In genomic region chr10:70404036-70404905, GRCh38 we compare ENCODE assay signal across 1 cellular context.
TF ChIP-seq lines count a peak whose summit lies in the region.

Gene EIF4EBP2, plus strand, starts transcription at chr10:70404145. Its CDS starts 257 bp downstream, at chr10:70404402.

TF ChIP-seq in HepG2, 621 proteins besides CTCF, POLR2A, EP300 and RAD21 (continued from another document and continues in another):
- TF ChIP-seq DRAP1 (CRISPR knock-in tag; IDR thresholded peaks at IDR 0.05) (peak; percentile 92), MEIS1 (CRISPR knock-in tag; IDR thresholded peaks at IDR 0.05; ENCODE audit: borderline replicate concordance) (peak; percentile 71; the same call in 1 of the 2 replicates), ZBTB7B (CRISPR knock-in tag; IDR thresholded peaks at IDR 0.05) (no peak), MLLT10 (CRISPR knock-in tag; IDR thresholded peaks at IDR 0.05) (no peak), ZBTB2 (CRISPR knock-in tag; IDR thresholded peaks at IDR 0.05; ENCODE audit: low read depth) (peak; percentile 73; the same call in 1 of the 2 replicates), ZNF558 (CRISPR knock-in tag; IDR thresholded peaks at IDR 0.05; ENCODE audit: borderline replicate concordance) (peak; percentile 31; the same call in 1 of the 2 replicates), HNRNPH1 (optimal IDR thresholded peaks at IDR 0.05; ENCODE audit: low read depth, low read length) (no peak), ZNF407 (CRISPR knock-in tag; IDR thresholded peaks at IDR 0.05; ENCODE audit: not compliant biosample characterization) (no peak), CREB1 (IDR thresholded peaks at IDR 0.05) (peak; percentile 87), CREB1 (CRISPR knock-in tag; IDR thresholded peaks at IDR 0.05) (peak; percentile 90), ZSCAN30 (CRISPR knock-in tag; IDR thresholded peaks at IDR 0.05) (no peak), ZNF160 (CRISPR knock-in tag; IDR thresholded peaks at IDR 0.05) (0 out of 2 replicates have a peak, but pooled peaks have one; percentile 40), MEIS2 (CRISPR knock-in tag; IDR thresholded peaks at IDR 0.05) (0 out of 2 replicates have a peak, but pooled peaks have one; percentile 46), ZNF207 (IDR thresholded peaks at IDR 0.05; ENCODE audit: borderline replicate concordance) (no peak), MNT (IDR thresholded peaks at IDR 0.05) (no peak), KDM2A (CRISPR knock-in tag; IDR thresholded peaks at IDR 0.05; ENCODE audit: borderline replicate concordance, low read depth) (peak; percentile 86), MTF1 (CRISPR knock-in tag; IDR thresholded peaks at IDR 0.05) (no peak), XRCC5 (optimal IDR thresholded peaks at IDR 0.05; ENCODE audit: low read length) (peak; percentile 38), SALL2 (CRISPR knock-in tag; IDR thresholded peaks at IDR 0.05) (peak; percentile 45; the same call in 1 of the 2 replicates), REL (CRISPR knock-in tag; conservative IDR thresholded peaks at IDR 0.05) (peak; percentile 75), NONO (IDR thresholded peaks at IDR 0.05) (no peak), NONO (CRISPR knock-in tag; conservative IDR thresholded peaks at IDR 0.05) (peak; percentile 82), CREBL2 (CRISPR knock-in tag; IDR thresholded peaks at IDR 0.05; ENCODE audit: borderline replicate concordance) (no peak), ZNF235 (CRISPR knock-in tag; IDR thresholded peaks at IDR 0.05; ENCODE audit: borderline replicate concordance) (no peak), ZNF878 (CRISPR knock-in tag; IDR thresholded peaks at IDR 0.05) (no peak), ARNT (IDR thresholded peaks at IDR 0.05) (no peak), GABPB1 (CRISPR knock-in tag; IDR thresholded peaks at IDR 0.05) (peak; percentile 96), HINFP (CRISPR knock-in tag; IDR thresholded peaks at IDR 0.05; ENCODE audit: low read depth) (0 out of 2 replicates have a peak, but pooled peaks have one; percentile 62), ZNF30 (CRISPR knock-in tag; IDR thresholded peaks at IDR 0.05) (no peak; the same call in 1 of the 2 replicates), ZNF501 (CRISPR knock-in tag; IDR thresholded peaks at IDR 0.05) (peak; percentile 52; the same call in 1 of the 2 replicates), ZNF264 (CRISPR knock-in tag; IDR thresholded peaks at IDR 0.05) (peak; percentile 53; the same call in 1 of the 2 replicates), ATRX (CRISPR knock-in tag; IDR thresholded peaks at IDR 0.05; ENCODE audit: borderline replicate concordance) (no peak), ZNF567 (CRISPR knock-in tag; IDR thresholded peaks at IDR 0.05; ENCODE audit: borderline replicate concordance) (no peak), SMC3 (IDR thresholded peaks at IDR 0.05; ENCODE audit: low read length) (no peak), ZNF652 (CRISPR knock-in tag; IDR thresholded peaks at IDR 0.05; ENCODE audit: borderline replicate concordance, low read depth) (0 out of 2 replicates have a peak, but pooled peaks have one; percentile 3), TFAP4 (IDR thresholded peaks at IDR 0.05; ENCODE audit: borderline replicate concordance, low read depth) (no peak; the same call in 1 of the 2 replicates), NBN (conservative IDR thresholded peaks at IDR 0.05) (no peak), ATF7 (IDR thresholded peaks at IDR 0.05) (no peak), ATF7 (CRISPR knock-in tag; IDR thresholded peaks at IDR 0.05) (no peak), ZNF83 (CRISPR knock-in tag; IDR thresholded peaks at IDR 0.05; ENCODE audit: borderline replicate concordance) (peak; percentile 52; the same call in 1 of the 2 replicates), ZNF709 (CRISPR knock-in tag; IDR thresholded peaks at IDR 0.05) (peak; percentile 81), NRL (CRISPR knock-in tag; IDR thresholded peaks at IDR 0.05; ENCODE audit: borderline replicate concordance) (no peak)
